ENCODE assay signal across 9 cellular contexts in the genomic region with DNA sequence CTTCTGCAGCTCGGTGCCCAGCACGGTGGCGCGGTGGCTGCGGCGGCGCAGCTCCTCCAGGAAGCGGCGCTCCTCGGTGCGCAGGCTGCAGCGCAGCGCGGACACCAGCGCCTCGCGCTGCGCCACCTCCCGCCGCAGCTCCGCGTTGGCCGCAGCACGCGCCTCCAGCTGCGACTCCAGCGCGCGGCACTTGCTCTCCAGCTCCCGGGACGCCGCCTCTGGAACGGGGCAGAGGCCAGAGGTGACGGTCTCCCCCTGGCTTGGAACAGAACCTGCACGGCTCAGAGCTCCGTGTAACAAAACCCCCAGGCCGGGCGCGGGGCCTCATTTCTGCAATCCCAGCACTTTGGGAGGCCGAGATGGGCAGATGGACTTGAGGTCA. TPM values are rescaled to one million over a fixed set of nuclear protein-coding genes. Genes with fewer than 3 reads are reported as not detected.
A peak's percentile ranks its signal among the peaks of the same experiment; 100 is the strongest.
DNase-seq lines count a peak whose midpoint lies in the region; ATAC-seq and TF ChIP-seq lines count a peak whose summit lies in the region.
"Had no signal": no experiment of that assay in that cellular context is flagged by ENCODE, and none has a peak within 500 bp of the region (broad histone marks: within the 10 kb centered on the region; RNA-seq: fewer than 3 reads in every experiment).

No MANE protein-coding gene starts in this region.

- H3K27ac ChIP-seq in esophagus (ENCODE audit: low read depth in 2 of 2, low read length in 1 of 2) (peak overlapping the region; percentile 34 to 62), neural progenitor cell (no peak overlapping the region)

- 3% methylated on average over 40 of the region's 40 CpGs for WGBS in esophagus, 2 donors

- no peak overlapping the region for H3K4me3 Mint-ChIP-seq in neural progenitor cell
- H3K4me3 Mint-ChIP-seq: dendritic cell treated with granulocyte-macrophage colony-stimulating factor and Interleukin-4, amounts not matched to agents 40 ng/mL and 50 ng/mL, for 4 days had no signal

- H3K36me3 ChIP-seq in GM06990 (ENCODE audit: control insufficient read depth, insufficient read depth, low read length) (no peaks in the 10 kb centered on the region), esophagus (ENCODE audit: control insufficient read depth in 2 of 2, insufficient read depth in 2 of 2, low read length in 1 of 2) (no peaks in the 10 kb centered on the region), neural progenitor cell (no peaks in the 10 kb centered on the region)

- peaks cover 32% of the 10 kb centered on the region for H3F3A ChIP-seq in neural progenitor cell (ENCODE audit: low read depth)

- peaks cover 31% of the 10 kb centered on the region for H3K27me3 Mint-ChIP-seq in neural progenitor cell (ENCODE audit: insufficient read depth, low read depth)

- H3K9me3 ChIP-seq in esophagus (ENCODE audit: control insufficient read depth in 2 of 2, insufficient read depth in 1 of 2, low read depth in 1 of 2, low read length in 1 of 2): no peaks in the 10 kb centered on the region
- no peaks in the 10 kb centered on the region for H3K9me3 ChIP-seq in neural progenitor cell (ENCODE audit: low read depth)

- H3K9ac ChIP-seq in neural progenitor cell: no peak overlapping the region

- no peak overlapping the region for H3K27ac Mint-ChIP-seq in neural progenitor cell
- H3K27ac Mint-ChIP-seq: dendritic cell treated with granulocyte-macrophage colony-stimulating factor and Interleukin-4, amounts not matched to agents 40 ng/mL and 50 ng/mL, for 4 days had no signal

- H2AFZ ChIP-seq in neural progenitor cell (replicated peaks): no peak overlapping the region

- peak overlapping the region; percentile 74 for H3K4me2 ChIP-seq in neural progenitor cell

- no peak for ATAC-seq in GM19395 (IDR thresholded peaks at IDR 0.05; ENCODE audit: unreplicated experiment)
- no peak for ATAC-seq in GM19023 (IDR thresholded peaks at IDR 0.05; ENCODE audit: unreplicated experiment)
- no peak for ATAC-seq in GM18861 (IDR thresholded peaks at IDR 0.05; ENCODE audit: unreplicated experiment)

- no peaks in the 10 kb centered on the region for H3K9me3 Mint-ChIP-seq in neural progenitor cell
- H3K9me3 Mint-ChIP-seq: dendritic cell treated with granulocyte-macrophage colony-stimulating factor and Interleukin-4, amounts not matched to agents 40 ng/mL and 50 ng/mL, for 4 days had no signal

- DNase-seq in GM06990 (ENCODE audit: extremely low read depth, insufficient read length): peak; percentile 53
- DNase-seq in activated CD4-positive, alpha-beta T cell treated with anti-CD3 and anti-CD28 coated beads for 48 hours: peak; percentile 58
- DNase-seq in neural progenitor cell (ENCODE audit: low spot score): peak; percentile 91
- no peak for DNase-seq in NCI-H82 (lab: John Stamatoyannopoulos, UW)

- no peaks in the 10 kb centered on the region for H3K36me3 Mint-ChIP-seq in neural progenitor cell

- H3K4me3 ChIP-seq in GM06990 (replicated peaks; ENCODE audit: low read depth, low read length) (no peak overlapping the region), esophagus (ENCODE audit: low read depth in 1 of 2, low read length in 2 of 2) (peak overlapping the region; percentile 44 to 47), neural progenitor cell (peak overlapping the region; percentile 29)

- H4K20me1 ChIP-seq in neural progenitor cell (ENCODE audit: low read depth): peaks cover 5% of the 10 kb centered on the region

- no peaks in the 10 kb centered on the region for H3K79me2 ChIP-seq in neural progenitor cell (ENCODE audit: low read depth)

- peaks cover 5 to 6% of the 10 kb centered on the region in 2 donors for H3K4me1 ChIP-seq in esophagus (ENCODE audit: control insufficient read depth in 2 of 2, insufficient read depth in 2 of 2, low read length in 1 of 2)
- peaks cover 3% of the 10 kb centered on the region for H3K4me1 ChIP-seq in neural progenitor cell

- TF ChIP-seq CTCF in GM06990 (IDR thresholded peaks at IDR 0.05; ENCODE audit: insufficient read depth, low read length, poor library complexity, severe bottlenecking) (no peak), neural progenitor cell (IDR thresholded peaks at IDR 0.05) (peak; percentile 34)

- no peaks in the 10 kb centered on the region for H3K4me1 Mint-ChIP-seq in neural progenitor cell

- H3K27me3 ChIP-seq in GM06990 (replicated peaks; ENCODE audit: control insufficient read depth, insufficient read depth, low read length) (no peaks in the 10 kb centered on the region; the same call in 1 of the 2 replicates), esophagus (ENCODE audit: control insufficient read depth in 1 of 2, insufficient read depth in 2 of 2, low read length in 2 of 2) (peaks cover 0 to 3% of the 10 kb centered on the region in 2 donors), neural progenitor cell (peaks cover 29% of the 10 kb centered on the region)

RNA-seq across cellular contexts. Expression of gene CLUH, which starts 13.2 kb away (rescaled TPM):
- polyA plus RNA-seq in esophagus: 10 to 100 TPM; 65.2 to 85.5 TPM
- total RNA-seq in neural progenitor cell (ENCODE audit: low replicate concordance): 6.8 and 25.3 TPM in 2 replicates

RNA-seq across cellular contexts. Expression of gene CCDC92B, which starts 24.7 kb away (rescaled TPM):
- polyA plus RNA-seq in esophagus: 1 to 10 TPM in 1 of 2 donors, under 1 TPM in 1; 0.44 to 1.2 TPM
- 0.17 and 0.77 TPM in 2 replicates for total RNA-seq in neural progenitor cell (ENCODE audit: low replicate concordance)
